In the genomic region with DNA sequence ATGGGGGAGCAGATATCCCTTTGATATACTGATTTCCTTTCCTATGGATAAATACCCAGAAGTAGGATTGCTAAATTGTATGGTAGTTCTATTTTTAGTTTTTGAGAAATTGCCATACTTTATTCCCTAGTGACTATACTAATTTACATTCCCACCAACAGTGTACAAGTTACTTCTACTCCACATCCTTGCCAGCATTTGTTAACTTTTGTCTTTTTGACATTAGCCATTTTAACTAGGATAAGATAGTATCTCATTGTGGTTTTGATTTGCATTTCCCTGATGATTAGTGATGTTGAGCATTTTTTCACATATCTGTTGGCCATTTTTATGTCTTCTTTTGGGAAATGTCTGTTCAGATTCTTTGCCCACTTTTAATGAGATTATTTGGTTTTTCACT, we compare ENCODE assay signal across 23 cellular contexts.
DNase-seq lines count a peak whose midpoint lies in the region; FAIRE-seq and TF ChIP-seq lines count a peak whose summit lies in the region.
"Had no signal": no experiment of that assay in that cellular context is flagged by ENCODE, and none has a peak within 500 bp of the region (broad histone marks: within the 10 kb centered on the region; RNA-seq: fewer than 3 reads in every experiment).

No MANE protein-coding gene starts in this region.

- H3K36me3 Mint-ChIP-seq in astrocyte (ENCODE audit: low read depth, unreplicated experiment): no peaks in the 10 kb centered on the region
- H3K36me3 Mint-ChIP-seq: CD8-positive, alpha-beta T cell had no signal

- DNase-seq in EH (ENCODE audit: low read depth) (peak; percentile 34), SK-N-SH (no peak), astrocyte (ENCODE audit: low read depth) (peak; percentile 63), fibroblast of villous mesenchyme (ENCODE audit: low read depth) (peak; percentile 14), DMS53 treated with DMSO at 0.1 percent for 48 hours (lab: John Stamatoyannopoulos, UW; ENCODE audit: unreplicated experiment) (no peak), NCI-H524 treated with DMSO at 0.1 percent for 48 hours (lab: John Stamatoyannopoulos, UW) (no peak), foreskin melanocyte (no peak)
- DNase-seq: AML-193; Caco-2; Calu3; CD4-positive, alpha-beta T cell; CD8-positive, alpha-beta T cell; DMS79; DND-41 had no signal

- peaks cover 17% of the 10 kb centered on the region; the same call in 1 of the 2 replicates for H3K9me3 ChIP-seq in SK-N-SH
- no peaks in the 10 kb centered on the region for H3K9me3 ChIP-seq in astrocyte (ENCODE audit: insufficient read depth, low read depth, low read length)

- H3F3A ChIP-seq in SK-N-SH (replicated peaks; ENCODE audit: insufficient read depth): no peaks in the 10 kb centered on the region

- H3K27me3 ChIP-seq in SK-N-SH (ENCODE audit: insufficient read depth) (no peaks in the 10 kb centered on the region), astrocyte (ENCODE audit: insufficient read depth, low read length) (no peaks in the 10 kb centered on the region)
- H3K27me3 ChIP-seq: BLaER1 treated with 17β-estradiol and CSF1 and Interleukin-3, amounts not matched to agents 10 nM and 100 nM had no signal

- no peaks in the 10 kb centered on the region for H3K36me3 ChIP-seq in SK-N-SH (replicated peaks in 1 of 2; ENCODE audit: control insufficient read depth in 1 of 2, insufficient read depth in 2 of 2, low read length in 1 of 2)
- H3K36me3 ChIP-seq in astrocyte (ENCODE audit: insufficient read depth, low read length): no peaks in the 10 kb centered on the region
- H3K36me3 ChIP-seq: BLaER1 treated with 17β-estradiol and CSF1 and Interleukin-3, amounts not matched to agents 10 nM and 100 nM had no signal

- H4K20me1 ChIP-seq in SK-N-SH (ENCODE audit: insufficient read depth): no peaks in the 10 kb centered on the region
- H4K20me1 ChIP-seq in astrocyte (ENCODE audit: insufficient read depth, low read length): no peaks in the 10 kb centered on the region
- H4K20me1 ChIP-seq: BLaER1 treated with 17β-estradiol and CSF1 and Interleukin-3, amounts not matched to agents 10 nM and 100 nM had no signal

- H3K9me2 ChIP-seq in SK-N-SH: no peaks in the 10 kb centered on the region

- peak; percentile 35 to 76; a peak in 2 of 4 replicates for TF ChIP-seq EP300 in SK-N-SH (IDR thresholded peaks at IDR 0.05; ENCODE audit: borderline replicate concordance in 1 of 2, low read depth in 1 of 2, low read length in 1 of 2)

- TF ChIP-seq CTCF in SK-N-SH (IDR thresholded peaks at IDR 0.05) (no peak), astrocyte (IDR thresholded peaks at IDR 0.05; ENCODE audit: insufficient read depth, low read depth, low read length) (no peak), fibroblast of villous mesenchyme (IDR thresholded peaks at IDR 0.05; ENCODE audit: insufficient read depth, low read depth, low read length) (no peak)

- CTCF ChIA-PET in SK-N-SH (lab: Yijun Ruan, JAX): no interaction called here

- H3K4me3 Mint-ChIP-seq in astrocyte (ENCODE audit: unreplicated experiment): no peak overlapping the region
- H3K4me3 Mint-ChIP-seq: B cell; CD4-positive, alpha-beta T cell; CD8-positive, alpha-beta T cell had no signal

- H3K27ac ChIP-seq in SK-N-SH (ENCODE audit: low read depth in 2 of 2, low read length in 1 of 2) (peak overlapping the region; percentile 54 to 72; a peak in 2 of 4 replicates), astrocyte (ENCODE audit: low read depth, low read length) (no peak overlapping the region)
- H3K27ac ChIP-seq: 22Rv1; A549; BLaER1 treated with 17β-estradiol and CSF1 and Interleukin-3, amounts not matched to agents 10 nM and 100 nM; C4-2B had no signal

- peaks cover 7% of the 10 kb centered on the region for H3K4me1 Mint-ChIP-seq in astrocyte (ENCODE audit: low read depth, unreplicated experiment)
- H3K4me1 Mint-ChIP-seq: B cell had no signal

- H2AFZ ChIP-seq in SK-N-SH (ENCODE audit: low read depth) (no peak overlapping the region), astrocyte (ENCODE audit: low read depth, low read length) (no peak overlapping the region)

- FAIRE-seq in astrocyte (lab: Jason Lieb, UNC): no peak
- FAIRE-seq: A549, D721Med, G401.6, GM12891, GM19239 had no signal

- H3K27me3 Mint-ChIP-seq in astrocyte (ENCODE audit: low read depth, unreplicated experiment): no peaks in the 10 kb centered on the region

- no peaks in the 10 kb centered on the region for H3K79me2 ChIP-seq in SK-N-SH (ENCODE audit: insufficient read depth)
- H3K79me2 ChIP-seq in astrocyte (ENCODE audit: insufficient read depth, low read length): no peaks in the 10 kb centered on the region

- H3K4me1 ChIP-seq in SK-N-SH (ENCODE audit: control insufficient read depth in 1 of 2, insufficient read depth in 2 of 2, low read depth in 1 of 2, low read length in 1 of 2) (no peaks in the 10 kb centered on the region), astrocyte (ENCODE audit: insufficient read depth, low read length) (no peaks in the 10 kb centered on the region)
- H3K4me1 ChIP-seq: A549; BLaER1 treated with 17β-estradiol and CSF1 and Interleukin-3, amounts not matched to agents 10 nM and 100 nM; Caco-2 had no signal

- no peak overlapping the region for H3K4me3 ChIP-seq in SK-N-SH (ENCODE audit: low read depth in 2 of 2, low read length in 1 of 2)
- no peak overlapping the region for H3K4me3 ChIP-seq in astrocyte (ENCODE audit: insufficient read depth, low read depth, low read length)
- H3K4me3 ChIP-seq in fibroblast of villous mesenchyme (ENCODE audit: low read depth, low read length): no peak overlapping the region
- H3K4me3 ChIP-seq: A549; BLaER1 treated with 17β-estradiol and CSF1 and Interleukin-3, amounts not matched to agents 10 nM and 100 nM had no signal

- no peak overlapping the region for H3K27ac Mint-ChIP-seq in astrocyte (ENCODE audit: unreplicated experiment)
- H3K27ac Mint-ChIP-seq: B cell; CD4-positive, alpha-beta T cell; CD8-positive, alpha-beta T cell had no signal

- peaks cover 8% of the 10 kb centered on the region for H3K9me3 Mint-ChIP-seq in astrocyte (ENCODE audit: unreplicated experiment)

- no peak overlapping the region for H3K9ac ChIP-seq in SK-N-SH
- no peak overlapping the region for H3K9ac ChIP-seq in astrocyte (ENCODE audit: low read length)
- H3K9ac ChIP-seq: BLaER1 treated with 17β-estradiol and CSF1 and Interleukin-3, amounts not matched to agents 10 nM and 100 nM had no signal

- no peak overlapping the region for H3K4me2 ChIP-seq in SK-N-SH
- H3K4me2 ChIP-seq in astrocyte (ENCODE audit: low read length): no peak overlapping the region
- H3K4me2 ChIP-seq: A549; BLaER1 treated with 17β-estradiol and CSF1 and Interleukin-3, amounts not matched to agents 10 nM and 100 nM had no signal

- TF ChIP-seq RAD21 in SK-N-SH (IDR thresholded peaks at IDR 0.05; ENCODE audit: low read length): no peak

- POLR2A ChIA-PET in SK-N-SH (lab: Yijun Ruan, JAX): no interaction called here

TF ChIP-seq in SK-N-SH, 30 proteins besides CTCF, POLR2A, EP300 and RAD21 (continues in another document):
- TF ChIP-seq MXI1 (IDR thresholded peaks at IDR 0.05; ENCODE audit: low read depth, low read length): no peak
- TF ChIP-seq FOXM1 (IDR thresholded peaks at IDR 0.05; ENCODE audit: low read depth): peak; percentile 59; the same call in 1 of the 2 replicates
- TF ChIP-seq PBX3 (IDR thresholded peaks at IDR 0.05): peak; percentile 84
- no peak for TF ChIP-seq FOXJ3 (CRISPR knock-in tag; IDR thresholded peaks at IDR 0.05)
- peak; percentile 10; the same call in 1 of the 2 replicates for TF ChIP-seq FOSL2 (IDR thresholded peaks at IDR 0.05; ENCODE audit: borderline replicate concordance, low read depth)
- TF ChIP-seq RCOR1 (IDR thresholded peaks at IDR 0.05; ENCODE audit: low read length): no peak
- no peak for TF ChIP-seq ELF1 (IDR thresholded peaks at IDR 0.05)
- TF ChIP-seq, protein P1, sequence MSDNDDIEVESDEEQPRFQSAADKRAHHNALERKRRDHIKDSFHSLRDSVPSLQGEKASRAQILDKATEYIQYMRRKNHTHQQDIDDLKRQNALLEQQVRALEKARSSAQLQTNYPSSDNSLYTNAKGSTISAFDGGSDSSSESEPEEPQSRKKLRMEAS (IDR thresholded peaks at IDR 0.05; ENCODE audit: low read depth): no peak
- peak; percentile 48; the same call in 1 of the 2 replicates for TF ChIP-seq MEF2A (IDR thresholded peaks at IDR 0.05; ENCODE audit: borderline replicate concordance, low read depth)
- TF ChIP-seq GABPA (IDR thresholded peaks at IDR 0.05; ENCODE audit: low read depth): no peak
- TF ChIP-seq CHD2 (IDR thresholded peaks at IDR 0.05; ENCODE audit: low read length, partially characterized antibody): no peak
- no peak for TF ChIP-seq NRF1 (IDR thresholded peaks at IDR 0.05; ENCODE audit: low read depth, low read length)
- peak; percentile 92 for TF ChIP-seq TCF12 (IDR thresholded peaks at IDR 0.05)
- TF ChIP-seq ZBTB33 (IDR thresholded peaks at IDR 0.05; ENCODE audit: borderline replicate concordance, low read depth): no peak
- TF ChIP-seq SIN3A (IDR thresholded peaks at IDR 0.05; ENCODE audit: borderline replicate concordance, low read depth, low read length): no peak
- peak; percentile 49; the same call in 1 of the 2 replicates for TF ChIP-seq TEAD4 (IDR thresholded peaks at IDR 0.05; ENCODE audit: borderline replicate concordance, insufficient read depth)
- no peak for TF ChIP-seq YY1 (IDR thresholded peaks at IDR 0.05; ENCODE audit: low read depth)

Comparison
In these comparisons a context has a peak if more than half of its experiments do, and no peak if none do; other contexts are left out.
1. DNase-seq: peak in EH (single experiment), astrocyte (single experiment) and fibroblast of villous mesenchyme (single experiment); none in SK-N-SH (single experiment), DMS53 treated with DMSO at 0.1 percent for 48 hours (single experiment), NCI-H524 treated with DMSO at 0.1 percent for 48 hours (single experiment) and foreskin melanocyte (single experiment).